ENCODE assay signal across 6 cellular contexts in genomic region chr4:683982-684571, GRCh38.
DNase-seq lines count a peak whose midpoint lies in the region; ATAC-seq and TF ChIP-seq lines count a peak whose summit lies in the region.

No MANE protein-coding gene starts in this region.

- no peak overlapping the region for H3K27ac Mint-ChIP-seq in nephron progenitor cell
- H3K27ac Mint-ChIP-seq in stimulated activated memory B cell treated with anti-CD40 and anti-IgM and Interleukin-4, amounts not matched to agents 10 μg/mL and 1 μg/mL and 100 μg/mL, for 72 hours: no peak overlapping the region

- no peaks in the 10 kb centered on the region for H3K36me3 Mint-ChIP-seq in nephron progenitor cell (ENCODE audit: low read depth)
- H3K36me3 Mint-ChIP-seq in stimulated activated memory B cell treated with anti-CD40 and anti-IgM and Interleukin-4, amounts not matched to agents 10 μg/mL and 1 μg/mL and 100 μg/mL, for 72 hours: no peaks in the 10 kb centered on the region

- peaks cover 27% of the 10 kb centered on the region for H3K4me1 Mint-ChIP-seq in nephron progenitor cell
- peaks cover 38% of the 10 kb centered on the region for H3K4me1 Mint-ChIP-seq in stimulated activated memory B cell treated with anti-CD40 and anti-IgM and Interleukin-4, amounts not matched to agents 10 μg/mL and 1 μg/mL and 100 μg/mL, for 72 hours

- TF ChIP-seq CTCF in nephron progenitor cell (IDR thresholded peaks at IDR 0.05): peak; percentile 80

- H3K27me3 Mint-ChIP-seq in nephron progenitor cell (ENCODE audit: low read depth, poor library complexity): no peaks in the 10 kb centered on the region
- H3K27me3 Mint-ChIP-seq in stimulated activated memory B cell treated with anti-CD40 and anti-IgM and Interleukin-4, amounts not matched to agents 10 μg/mL and 1 μg/mL and 100 μg/mL, for 72 hours: peaks cover 47% of the 10 kb centered on the region

- DNase-seq in GM03348 (ENCODE audit: low spot score): peak; percentile 79
- DNase-seq in NCI-H2196 (lab: John Stamatoyannopoulos, UW; ENCODE audit: unreplicated experiment): peak; percentile 68
- DNase-seq in cerebellar cortex (ENCODE audit: low spot score): peak; percentile 65
- DNase-seq in nephron progenitor cell: peak; percentile 74
- DNase-seq in GM19240 (ENCODE audit: insufficient read length, low spot score): no peak

- H3K4me3 Mint-ChIP-seq in nephron progenitor cell: no peak overlapping the region
- no peak overlapping the region for H3K4me3 Mint-ChIP-seq in stimulated activated memory B cell treated with anti-CD40 and anti-IgM and Interleukin-4, amounts not matched to agents 10 μg/mL and 1 μg/mL and 100 μg/mL, for 72 hours

- H3K9me3 Mint-ChIP-seq in nephron progenitor cell: no peaks in the 10 kb centered on the region
- no peaks in the 10 kb centered on the region for H3K9me3 Mint-ChIP-seq in stimulated activated memory B cell treated with anti-CD40 and anti-IgM and Interleukin-4, amounts not matched to agents 10 μg/mL and 1 μg/mL and 100 μg/mL, for 72 hours

- ATAC-seq in stimulated activated memory B cell treated with anti-CD40 and anti-IgM and Interleukin-4, amounts not matched to agents 10 μg/mL and 1 μg/mL and 100 μg/mL, for 72 hours: no peak
